In genomic region chr1:24926596-24927249, GRCh38 we compare ENCODE assay signal across 9 cellular contexts. TPM values are rescaled to one million over a fixed set of nuclear protein-coding genes. Genes with fewer than 3 reads are reported as not detected.
DNase-seq lines count a peak whose midpoint lies in the region; ATAC-seq and TF ChIP-seq lines count a peak whose summit lies in the region.
"Had no signal": no experiment of that assay in that cellular context is flagged by ENCODE, and none has a peak within 500 bp of the region (broad histone marks: within the 10 kb centered on the region; RNA-seq: fewer than 3 reads in every experiment).

No MANE protein-coding gene starts in this region.

- no peaks in the 10 kb centered on the region for H4K20me1 ChIP-seq in SU-DHL-6 (ENCODE audit: low read depth, low read length)

- H3K9me2 ChIP-seq in SU-DHL-6 (replicated peaks; ENCODE audit: insufficient read depth, low read length) = no peaks in the 10 kb centered on the region

- peaks cover 19% of the 10 kb centered on the region for H3K4me1 ChIP-seq in A673 (ENCODE audit: insufficient read depth, low read length, poor library complexity, severe bottlenecking)
- H3K4me1 ChIP-seq in gastroesophageal sphincter = peaks cover 0 to 37% (median 18%) of the 10 kb centered on the region in 3 donors

- intact Hi-C loops in A673 (cut with micrococcal nuclease; ENCODE audit: unreplicated experiment) = no loop called here

- no peak overlapping the region for H2AFZ ChIP-seq in SU-DHL-6 (ENCODE audit: low read depth, low read length, severe bottlenecking)

- no peak for TF ChIP-seq POLR2A in gastroesophageal sphincter (IDR thresholded peaks at IDR 0.05)

- ATAC-seq in gastroesophageal sphincter = no peak
- no peak for ATAC-seq in GM18511 (IDR thresholded peaks at IDR 0.05; ENCODE audit: unreplicated experiment)

- POLR2A ChIA-PET in A673 (lab: Charles Lee; ENCODE audit: low non-redundant PET) = no interaction called here

- TF ChIP-seq CTCF in A673 (conservative IDR thresholded peaks at IDR 0.05; ENCODE audit: low read depth, low read length) (no peak), GM10266 (IDR thresholded peaks at IDR 0.05; ENCODE audit: control insufficient read depth, insufficient read depth, low read depth, missing control alignments) (peak; percentile 18), SU-DHL-6 (IDR thresholded peaks at IDR 0.05; ENCODE audit: insufficient read depth, low read length, poor library complexity, severe bottlenecking) (no peak), fibroblast of villous mesenchyme (IDR thresholded peaks at IDR 0.05; ENCODE audit: insufficient read depth, low read depth, low read length) (no peak), gastroesophageal sphincter (IDR thresholded peaks at IDR 0.05) (no peak)

- H3K36me3 ChIP-seq in A673 (ENCODE audit: insufficient read depth, low read length, poor library complexity, severe bottlenecking) (no peaks in the 10 kb centered on the region), SU-DHL-6 (ENCODE audit: low read length) (0 out of 2 replicates have a peak, but pooled peaks cover 4% of the 10 kb centered on the region), gastroesophageal sphincter (no peaks in the 10 kb centered on the region)

- H3K4me2 ChIP-seq in SU-DHL-6 (ENCODE audit: low read depth, low read length, poor library complexity, severe bottlenecking) = peak overlapping the region; percentile 88

- no peaks in the 10 kb centered on the region for H3K27me3 ChIP-seq in A673 (replicated peaks; ENCODE audit: insufficient read depth, low read depth, low read length, poor library complexity)
- H3K27me3 ChIP-seq in SU-DHL-6 (ENCODE audit: low read length) = no peaks in the 10 kb centered on the region
- peaks cover 93% of the 10 kb centered on the region for H3K27me3 ChIP-seq in gastroesophageal sphincter

- H3K9me3 ChIP-seq in A673 (ENCODE audit: low read depth, low read length, poor library complexity, severe bottlenecking) (no peaks in the 10 kb centered on the region), SU-DHL-6 (ENCODE audit: insufficient read depth, low read length) (no peaks in the 10 kb centered on the region), gastroesophageal sphincter (no peaks in the 10 kb centered on the region)

- H3K79me2 ChIP-seq in SU-DHL-6 (ENCODE audit: insufficient read depth, low read length) = peaks cover 51% of the 10 kb centered on the region

- CTCF ChIA-PET in A673 (lab: Charles Lee) = no interaction called here

- no TSS peak for BruUV-seq in A673 (replicated peaks; lab: Mats Ljungman, UMichigan)

- DNase-seq in A673 (ENCODE audit: low spot score) = peak; percentile 19
- DNase-seq in GM10266 (ENCODE audit: extremely low spot score) = no peak
- peak; percentile 22 for DNase-seq in fibroblast of villous mesenchyme (ENCODE audit: low read depth)
- DNase-seq in GM19238 (ENCODE audit: insufficient read length, low spot score) = no peak
- DNase-seq in NCI-H1694 treated with DMSO at 0.1 percent for 48 hours (lab: John Stamatoyannopoulos, UW) = no peak
- DNase-seq: NCI-H1436 had no signal

- no peak for TF ChIP-seq EP300 in gastroesophageal sphincter (IDR thresholded peaks at IDR 0.05)

- H3K4me3 ChIP-seq in A673 (ENCODE audit: low read depth, low read length, poor library complexity, severe bottlenecking) (no peak overlapping the region), SU-DHL-6 (ENCODE audit: insufficient read depth, low read length, poor library complexity, severe bottlenecking) (no peak overlapping the region), fibroblast of villous mesenchyme (ENCODE audit: low read depth, low read length) (peak overlapping the region; percentile 21), gastroesophageal sphincter (no peak overlapping the region)

- H3K27ac ChIP-seq in A673 (ENCODE audit: low read depth, low read length, poor library complexity, severe bottlenecking) = peak overlapping the region; percentile 9
- H3K27ac ChIP-seq in SU-DHL-6 (ENCODE audit: low read depth, low read length) = peak overlapping the region; percentile 89
- no peak overlapping the region for H3K27ac ChIP-seq in gastroesophageal sphincter

- H3F3A ChIP-seq in SU-DHL-6 (ENCODE audit: insufficient read depth) = peaks cover 21% of the 10 kb centered on the region

- 24 to 25% methylated on average over 1 to 2 of the region's 15 CpGs for WGBS in gastroesophageal sphincter (ENCODE audit: low coverage in 1 of 2), 2 donors

- peak overlapping the region; percentile 35 for H3K9ac ChIP-seq in SU-DHL-6 (ENCODE audit: low read length)

RNA-seq across cellular contexts. Expression of gene RUNX3, which starts 3.4 kb away (rescaled TPM):
- total RNA-seq in A673 (2021) (8.6 and 10.2 TPM in 2 replicates), fibroblast of villous mesenchyme (not detected in 2 replicates), gastroesophageal sphincter (1 to 10 TPM in 2 of 4 donors, under 1 TPM in 2; 0.62 to 2.0 (median 1.3) TPM)

Comparison
In these comparisons a context has a peak if more than half of its experiments do, and no peak if none do; other contexts are left out.
1. DNase-seq: peak in A673 (single experiment) and fibroblast of villous mesenchyme (single experiment); none in GM10266 (single experiment), GM19238 (single experiment) and NCI-H1694 treated with DMSO at 0.1 percent for 48 hours (single experiment).
2. H3K27ac ChIP-seq: peak in A673 (single experiment) and SU-DHL-6 (single experiment); none in gastroesophageal sphincter (0 of 4).